ENCODE assay signal across 10 cellular contexts in the genomic region with DNA sequence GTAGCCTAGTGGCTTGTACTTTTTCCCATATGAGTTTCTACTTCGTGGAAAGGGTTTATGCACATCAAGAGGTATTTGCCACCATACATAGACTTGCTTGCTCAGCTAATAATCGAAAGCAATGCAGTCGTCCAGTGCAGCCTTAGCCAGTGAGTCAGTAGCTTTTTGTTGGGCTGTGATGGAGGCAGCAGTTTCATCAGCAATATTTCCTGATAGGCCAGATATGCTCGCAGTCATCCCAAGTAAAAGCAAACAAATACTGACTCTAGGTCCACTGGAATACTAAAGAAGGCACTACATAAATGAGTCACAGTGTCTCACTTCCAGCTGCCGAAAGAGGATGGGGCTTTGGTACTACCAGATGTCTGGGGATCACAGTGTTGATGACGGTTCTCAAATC. TPM values are rescaled to one million over a fixed set of nuclear protein-coding genes. Genes with fewer than 3 reads are reported as not detected.
DNase-seq lines count a peak whose midpoint lies in the region; ATAC-seq and TF ChIP-seq lines count a peak whose summit lies in the region.
"Had no signal": no experiment of that assay in that cellular context is flagged by ENCODE, and none has a peak within 500 bp of the region (broad histone marks: within the 10 kb centered on the region; RNA-seq: fewer than 3 reads in every experiment).

No MANE protein-coding gene starts in this region.

- no peak for ATAC-seq in HG02884 (IDR thresholded peaks at IDR 0.05; ENCODE audit: unreplicated experiment)
- ATAC-seq in GM21529 (IDR thresholded peaks at IDR 0.05; ENCODE audit: unreplicated experiment): no peak

- H3K27ac ChIP-seq in epithelial cell of prostate: peak overlapping the region; percentile 35
- H3K27ac ChIP-seq: suprapubic skin had no signal

- DNase-seq in Daoy (ENCODE audit: low read depth) (peak; percentile 83), RKO (ENCODE audit: low spot score) (peak; percentile 85), epithelial cell of prostate (ENCODE audit: low read depth, low spot score) (peak; percentile 85), retinal pigment epithelial cell (ENCODE audit: low read depth) (peak; percentile 4), GM10266 (ENCODE audit: extremely low spot score) (no peak)
- no peak for DNase-seq in activated CD4-positive, CD25-positive, alpha-beta regulatory T cell (lab: John Stamatoyannopoulos, UW)
- DNase-seq: NCI-H1694 had no signal

- H3K4me3 ChIP-seq in retinal pigment epithelial cell (ENCODE audit: low read length): no peak overlapping the region
- H3K4me3 ChIP-seq: suprapubic skin had no signal

- TF ChIP-seq CTCF in retinal pigment epithelial cell (conservative IDR thresholded peaks at IDR 0.05; ENCODE audit: low read depth, low read length) (no peak), GM10266 (IDR thresholded peaks at IDR 0.05; ENCODE audit: control insufficient read depth, insufficient read depth, low read depth, missing control alignments) (no peak)

RNA-seq across cellular contexts. Expression of a gene that starts 2.1 kb away (rescaled TPM):
- 52.9 and 53.5 TPM in 2 replicates for total RNA-seq in Daoy (2014; rRNA removed; shearing (Covaris generic))

Comparison
In these comparisons a context has a peak if more than half of its experiments do, and no peak if none do; other contexts are left out.
1. DNase-seq: peak in Daoy (single experiment), RKO (single experiment), epithelial cell of prostate (single experiment) and retinal pigment epithelial cell (single experiment); none in GM10266 (single experiment) and activated CD4-positive, CD25-positive, alpha-beta regulatory T cell (0 of 4).